Comparison of ENCODE assay signal across 22 cellular contexts in genomic region chr3:54169524-54169923, GRCh38. TPM values are rescaled to one million over a fixed set of nuclear protein-coding genes. Genes with fewer than 3 reads are reported as not detected.
DNase-seq lines count a peak whose midpoint lies in the region; ATAC-seq and TF ChIP-seq lines count a peak whose summit lies in the region.
"Had no signal": no experiment of that assay in that cellular context is flagged by ENCODE, and none has a peak within 500 bp of the region (broad histone marks: within the 10 kb centered on the region; RNA-seq: fewer than 3 reads in every experiment).

No MANE protein-coding gene starts in this region.

- no peaks in the 10 kb centered on the region for H3K36me3 Mint-ChIP-seq in endodermal cell (ENCODE audit: low read depth)
- H3K36me3 Mint-ChIP-seq: CD14-positive monocyte; CD8-positive, alpha-beta memory T cell had no signal

- H3K9me3 ChIP-seq in HEK293 (ENCODE audit: control insufficient read depth, insufficient read depth, low read depth, low read length) (no peaks in the 10 kb centered on the region), endodermal cell (ENCODE audit: control insufficient read depth, low read length) (no peaks in the 10 kb centered on the region), lower lobe of right lung (no peaks in the 10 kb centered on the region)
- H3K9me3 ChIP-seq: A549, BE2C had no signal

- H3K4me3 ChIP-seq in GM12864 (ENCODE audit: low read depth, low read length) (no peak overlapping the region), HEK293 (ENCODE audit: low read depth, low read length) (no peak overlapping the region), endodermal cell (ENCODE audit: low read length) (no peak overlapping the region), lower lobe of right lung (no peak overlapping the region)
- H3K4me3 ChIP-seq: A549; BLaER1 treated with 17β-estradiol and CSF1 and Interleukin-3, amounts not matched to agents 10 nM and 100 nM had no signal

- CTCF ChIA-PET in HEK293 (lab: Yijun Ruan, JAX) = interaction anchor here (0.7 kb wide), 1 partner anchor 426 kb away, joined by 6 read pairs; no protein-coding TSS in a partner anchor

- peaks cover 18% of the 10 kb centered on the region for H3K4me1 Mint-ChIP-seq in endodermal cell
- H3K4me1 Mint-ChIP-seq: CD14-positive monocyte; CD8-positive, alpha-beta memory T cell had no signal

- H3K9ac ChIP-seq in endodermal cell (ENCODE audit: extremely low read depth, low read length, poor library complexity, severe bottlenecking) = no peak overlapping the region
- H3K9ac ChIP-seq: BLaER1 treated with 17β-estradiol and CSF1 and Interleukin-3, amounts not matched to agents 10 nM and 100 nM had no signal

- 96% methylated on average over 5 to 7 of the region's 7 CpGs for WGBS in endodermal cell (ENCODE audit: insufficient coverage in 1 of 2, insufficient read length in 1 of 2), 2 experiments

- no peaks in the 10 kb centered on the region for H3K27me3 ChIP-seq in endodermal cell (ENCODE audit: control insufficient read depth, insufficient read depth, low read length, poor library complexity, severe bottlenecking)
- H3K27me3 ChIP-seq in lower lobe of right lung (ENCODE audit: low read depth) = no peaks in the 10 kb centered on the region
- H3K27me3 ChIP-seq: BE2C; BLaER1 treated with 17β-estradiol and CSF1 and Interleukin-3, amounts not matched to agents 10 nM and 100 nM had no signal

- POLR2A ChIA-PET in HEK293 (lab: Yijun Ruan, JAX) = no interaction called here

- TF ChIP-seq CTCF in GM12864 (IDR thresholded peaks at IDR 0.05; ENCODE audit: low read depth, low read length, missing control alignments) (no peak), HEK293 (tag by site-specific recombination; IDR thresholded peaks at IDR 0.05) (no peak), endodermal cell (conservative IDR thresholded peaks at IDR 0.05) (no peak), lower lobe of right lung (IDR thresholded peaks at IDR 0.05) (no peak)

- DNase-seq in GM12864 (ENCODE audit: low read depth) (peak; percentile 1), islet precursor cell (peak; percentile 13), endodermal cell (no peak), NCI-H1048 (lab: John Stamatoyannopoulos, UW) (no peak), lower lobe of right lung (no peak)
- DNase-seq: 8988T; ACHN; AML-193; BE2C; CD4-positive, alpha-beta T cell; CD8-positive, alpha-beta memory T cell; DMS 273 treated with DMSO at 0.1 percent for 48 hours; DMS79; EL; GDM1; GOT3; H7; HCEC 1CT had no signal

- intact Hi-C loops in lower lobe of right lung (cut with DNase I) = no loop called here

- H3K27ac ChIP-seq in HEK293 (ENCODE audit: extremely low read depth, low read depth, low read length) = no peak overlapping the region
- no peak overlapping the region for H3K27ac ChIP-seq in endodermal cell (ENCODE audit: low read depth, low read length)
- H3K27ac ChIP-seq in lower lobe of right lung = no peak overlapping the region
- H3K27ac ChIP-seq: A549; BLaER1 treated with 17β-estradiol and CSF1 and Interleukin-3, amounts not matched to agents 10 nM and 100 nM had no signal

- ATAC-seq in lower lobe of right lung = no peak
- ATAC-seq: A549 had no signal

- H3K4me1 ChIP-seq in HEK293 (ENCODE audit: control insufficient read depth, insufficient read depth, low read length) = no peaks in the 10 kb centered on the region
- no peaks in the 10 kb centered on the region for H3K4me1 ChIP-seq in endodermal cell (ENCODE audit: control insufficient read depth, insufficient read depth, low read length)
- H3K4me1 ChIP-seq in lower lobe of right lung = no peaks in the 10 kb centered on the region
- H3K4me1 ChIP-seq: A549, BE2C had no signal

- H3K9me3 Mint-ChIP-seq in endodermal cell = peaks cover 2% of the 10 kb centered on the region
- H3K9me3 Mint-ChIP-seq: CD4-positive, alpha-beta T cell had no signal

- H3K27me3 Mint-ChIP-seq in endodermal cell (ENCODE audit: insufficient read depth) = no peaks in the 10 kb centered on the region
- H3K27me3 Mint-ChIP-seq: CD4-positive, alpha-beta T cell had no signal

- no peaks in the 10 kb centered on the region for H3K36me3 ChIP-seq in HEK293 (ENCODE audit: control insufficient read depth in 2 of 2, insufficient read depth in 1 of 2, low read length in 2 of 2)
- no peaks in the 10 kb centered on the region for H3K36me3 ChIP-seq in endodermal cell (ENCODE audit: control insufficient read depth, insufficient read depth, low read length)
- no peaks in the 10 kb centered on the region for H3K36me3 ChIP-seq in lower lobe of right lung
- H3K36me3 ChIP-seq: BE2C; BLaER1 treated with 17β-estradiol and CSF1 and Interleukin-3, amounts not matched to agents 10 nM and 100 nM had no signal

- H3K27ac Mint-ChIP-seq in endodermal cell = no peak overlapping the region
- H3K27ac Mint-ChIP-seq: CD14-positive monocyte; CD4-positive, alpha-beta T cell; CD8-positive, alpha-beta memory T cell had no signal

- H3K4me3 Mint-ChIP-seq in endodermal cell = no peak overlapping the region
- H3K4me3 Mint-ChIP-seq: CD14-positive monocyte; CD4-positive, alpha-beta T cell; CD8-positive, alpha-beta memory T cell had no signal

TF ChIP-seq in HEK293, 187 proteins besides CTCF, POLR2A, EP300 and RAD21:
- TF ChIP-seq WT1 (tag by site-specific recombination; IDR thresholded peaks at IDR 0.05) (no peak), YY2 (tag by site-specific recombination; IDR thresholded peaks at IDR 0.05) (no peak), ZSCAN4 (tag by site-specific recombination; IDR thresholded peaks at IDR 0.05) (peak; percentile 87), ZNF692 (tag by site-specific recombination; IDR thresholded peaks at IDR 0.05) (no peak), ZNF704 (tag by site-specific recombination; IDR thresholded peaks at IDR 0.05) (no peak), ZNF585B (tag by site-specific recombination; IDR thresholded peaks at IDR 0.05) (no peak), ZNF645 (tag by site-specific recombination; IDR thresholded peaks at IDR 0.05) (no peak), KLF7 (tag by site-specific recombination; IDR thresholded peaks at IDR 0.05; ENCODE audit: borderline replicate concordance) (no peak)

RNA-seq across cellular contexts. Expression of gene CACNA2D3, which starts 47.2 kb away (rescaled TPM):
- total RNA-seq in endodermal cell (under 1 TPM in 1 of 2 donors, not detected in 1; 0.97 TPM), lower lobe of right lung (3.6 TPM)
- polyA plus RNA-seq in endodermal cell (2013, experiment 1 of 2) = 0.50 TPM
- polyA plus RNA-seq in endodermal cell (2013, experiment 2 of 2) = 0.41 TPM
- total RNA-seq: CD8-positive, alpha-beta memory T cell had no signal
- polyA plus RNA-seq: CD8-positive, alpha-beta memory T cell had no signal

Comparison
In these comparisons a context has a peak if more than half of its experiments do, and no peak if none do; other contexts are left out.
1. DNase-seq: peak in GM12864 (single experiment) and islet precursor cell (single experiment); none in endodermal cell (single experiment), NCI-H1048 (single experiment) and lower lobe of right lung (single experiment).